8 cellular contexts compared by ENCODE assay signal in the genomic region with DNA sequence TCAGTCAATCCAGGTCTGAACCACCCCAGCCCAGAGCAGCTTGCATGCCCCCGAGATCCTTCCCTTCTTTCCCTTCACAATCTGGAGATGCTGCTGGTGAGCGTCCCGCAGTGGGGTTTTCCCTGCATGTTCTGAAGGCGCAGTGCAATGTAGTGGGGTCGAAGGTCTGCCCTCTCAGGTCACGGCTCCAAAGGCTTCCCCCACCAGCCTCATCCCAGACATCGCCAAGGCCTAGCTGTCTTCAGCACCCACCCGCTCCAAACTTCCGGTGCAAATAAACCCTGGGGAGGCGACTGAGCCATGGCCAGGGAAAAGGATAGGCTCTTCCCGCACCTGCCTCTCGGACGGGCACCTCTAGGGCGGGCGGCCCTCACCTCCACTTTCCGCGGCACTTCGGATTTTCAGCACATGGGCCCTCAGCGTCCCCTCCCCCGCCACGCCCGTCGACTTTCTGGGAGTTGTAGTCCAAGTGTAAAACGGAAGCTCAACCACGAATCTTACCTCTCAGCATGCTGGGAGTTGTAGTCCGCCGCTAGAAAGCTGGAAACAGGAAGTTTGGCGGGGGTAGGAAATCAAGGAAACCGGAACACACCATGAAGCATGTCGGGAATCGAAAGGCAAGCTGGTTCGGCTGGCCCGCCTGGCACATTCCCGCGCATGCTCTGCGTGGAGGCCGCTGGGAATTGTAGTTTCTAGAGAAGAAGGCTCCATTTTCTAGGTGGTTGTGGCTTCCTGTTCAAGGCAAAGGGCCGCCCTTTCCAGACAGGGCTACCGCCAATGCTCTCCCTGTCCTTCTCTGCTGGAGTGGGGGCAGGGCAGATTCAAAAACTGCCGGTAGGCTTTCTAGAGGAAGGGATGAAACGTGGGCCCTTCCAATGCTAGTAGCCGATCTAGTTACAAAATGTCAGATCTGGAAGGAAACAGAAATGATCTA. TPM values are rescaled to one million over a fixed set of nuclear protein-coding genes. Genes with fewer than 3 reads are reported as not detected.
DNase-seq lines count a peak whose midpoint lies in the region; ATAC-seq and TF ChIP-seq lines count a peak whose summit lies in the region.

A gene (minus strand): TSS at position 410 of the 934 bp plus-strand sequence. CDS start 2,384 bp downstream, outside the sequence.

- H3K9ac ChIP-seq in colonic mucosa (ENCODE audit: low read depth in 2 of 2, low read length in 2 of 2), result peak within 1 kb of the TSS; percentile 80 to 89

- ATAC-seq in GM19324 (IDR thresholded peaks at IDR 0.05; ENCODE audit: low FRiP score, unreplicated experiment) (peak; percentile 89), HG03469 (IDR thresholded peaks at IDR 0.05; ENCODE audit: unreplicated experiment) (peak; percentile 73)

- no peaks in the 10 kb centered on the region for H3K9me3 Mint-ChIP-seq in activated CD4-positive, alpha-beta T cell treated with anti-CD3 and anti-CD28 coated beads, Interleukin-2, amount 10 ng/mL, durations not matched to agents 24 days and 14 days

- CTCF ChIA-PET in BJ (lab: Yijun Ruan, JAX), result interaction anchor here (0.6 to 2.8 kb wide), 10 partner anchors 11 to 119 kb away, joined by 3 to 19 read pairs (median 4); a partner anchor contains a TSS

- H3K36me3 ChIP-seq in BJ (ENCODE audit: control insufficient read depth, insufficient read depth, low read length), result peaks cover 29% of the 10 kb centered on the region
- H3K36me3 ChIP-seq in colonic mucosa, result no peaks in the 10 kb centered on the region

- peak within 1 kb of the TSS; percentile 62 for H3K27ac ChIP-seq in colonic mucosa

- no peaks in the 10 kb centered on the region for H3K9me3 ChIP-seq in colonic mucosa

- H3K4me3 ChIP-seq in BJ (ENCODE audit: low read depth, low read length) (peak within 1 kb of the TSS; percentile 53), colonic mucosa (peak within 1 kb of the TSS; percentile 46)

- POLR2A ChIA-PET in BJ (lab: Charles Lee), result interaction anchor here (0.6 to 1.4 kb wide), 8 partner anchors 11 to 264 kb away, joined by 3 to 11 read pairs (median 4); a partner anchor contains a TSS

- peaks cover 66% of the 10 kb centered on the region for H3K36me3 Mint-ChIP-seq in activated CD4-positive, alpha-beta T cell treated with anti-CD3 and anti-CD28 coated beads, Interleukin-2, amount 10 ng/mL, durations not matched to agents 24 days and 14 days (ENCODE audit: low read depth)

- no peaks in the 10 kb centered on the region for H3K27me3 ChIP-seq in BJ (ENCODE audit: control insufficient read depth, insufficient read depth, low read length)
- no peaks in the 10 kb centered on the region for H3K27me3 ChIP-seq in colonic mucosa

- H3K4me3 Mint-ChIP-seq in activated CD4-positive, alpha-beta T cell treated with anti-CD3 and anti-CD28 coated beads, Interleukin-2, amount 10 ng/mL, durations not matched to agents 24 days and 14 days, result peak within 1 kb of the TSS; percentile 98

- TF ChIP-seq CTCF in BJ (IDR thresholded peaks at IDR 0.05; ENCODE audit: insufficient read depth, low read depth, low read length) (no peak), colonic mucosa (IDR thresholded peaks at IDR 0.05) (no peak)

- intact Hi-C loops in activated CD4-positive, alpha-beta T cell treated with anti-CD3 and anti-CD28 coated beads, Interleukin-2, amount 10 ng/mL, durations not matched to agents 24 days and 14 days (cut with micrococcal nuclease), result loop anchor here (1.0 to 5.0 kb wide), 4 partner anchors 10 to 76 kb away; a partner anchor contains a TSS
- intact Hi-C loops in colonic mucosa (cut with DNase I), result no loop called here

- H3K4me1 Mint-ChIP-seq in activated CD4-positive, alpha-beta T cell treated with anti-CD3 and anti-CD28 coated beads, Interleukin-2, amount 10 ng/mL, durations not matched to agents 24 days and 14 days, result peaks cover 25% of the 10 kb centered on the region

- peaks cover 1% of the 10 kb centered on the region for H3K4me1 ChIP-seq in colonic mucosa

- DNase-seq in BJ (ENCODE audit: low read depth) (peak; percentile 99), NCI-H526 treated with DMSO at 0.1 percent for 48 hours (lab: John Stamatoyannopoulos, UW) (peak; percentile 100), colonic mucosa (peak; percentile 99), kidney tubule cell (ENCODE audit: low spot score) (peak; percentile 100)
- peak; percentile 99 for DNase-seq in activated CD4-positive, alpha-beta T cell treated with anti-CD3 and anti-CD28 coated beads, Interleukin-2, amount 10 ng/mL, durations not matched to agents 24 days and 14 days
- peak; percentile 81 to 95 (median 92) for DNase-seq in stimulated activated CD4-positive, alpha-beta T cell treated with anti-CD3 and anti-CD28 coated beads, Interleukin-1b, Interleukin-23, amount 100 ng/mL, for 24 hours (ENCODE audit: low read depth in 4 of 4, low spot score in 1 of 4)

- no peaks in the 10 kb centered on the region for H3K27me3 Mint-ChIP-seq in activated CD4-positive, alpha-beta T cell treated with anti-CD3 and anti-CD28 coated beads, Interleukin-2, amount 10 ng/mL, durations not matched to agents 24 days and 14 days

- peak within 1 kb of the TSS; percentile 96 for H3K27ac Mint-ChIP-seq in activated CD4-positive, alpha-beta T cell treated with anti-CD3 and anti-CD28 coated beads, Interleukin-2, amount 10 ng/mL, durations not matched to agents 24 days and 14 days

RNA-seq across cellular contexts. Expression of the gene that starts here (rescaled TPM):
- polyA plus RNA-seq in BJ (2011; rRNA removed), result 104 and 120 TPM in 2 replicates
- polyA minus RNA-seq in BJ (2011; rRNA and poly(A)+ RNA removed), result 20.5 and 27.5 TPM in 2 replicates
- total RNA-seq in activated CD4-positive, alpha-beta T cell treated with anti-CD3 and anti-CD28 coated beads, Interleukin-2, amount 10 ng/mL, durations not matched to agents 24 days and 14 days, result 134 and 135 TPM in 2 replicates
- total RNA-seq in colonic mucosa, result 10 to 100 TPM; 39.1 to 86.7 TPM

Comparison
In these comparisons a context has a peak if more than half of its experiments do, and no peak if none do; other contexts are left out.
1. Peak in every context shown above with its lines: DNase-seq, ATAC-seq, H3K4me3 ChIP-seq and H3K27ac ChIP-seq.